In the genomic region with DNA sequence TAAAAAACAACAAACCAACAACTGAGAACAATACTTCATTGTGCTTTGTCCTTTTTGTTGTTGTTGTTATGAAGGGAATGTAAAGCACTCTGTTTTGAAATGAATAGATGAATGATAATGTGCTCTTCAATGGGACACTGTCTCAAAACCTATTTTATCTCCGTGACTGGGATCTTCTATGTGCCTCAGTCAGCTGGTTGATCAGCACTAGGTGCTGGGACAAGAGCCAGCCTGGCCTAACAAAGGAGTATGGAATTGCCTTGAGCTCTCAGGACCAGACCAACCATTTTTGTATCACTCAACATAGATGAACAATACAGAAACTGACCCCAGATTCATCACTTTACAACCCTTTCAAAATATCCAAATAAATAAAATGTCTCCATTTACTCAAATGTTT, we compare ENCODE assay signal across 19 cellular contexts.
DNase-seq lines count a peak whose midpoint lies in the region; ATAC-seq and TF ChIP-seq lines count a peak whose summit lies in the region.
"Had no signal": no experiment of that assay in that cellular context is flagged by ENCODE, and none has a peak within 500 bp of the region (broad histone marks: within the 10 kb centered on the region; RNA-seq: fewer than 3 reads in every experiment).

No MANE protein-coding gene starts in this region.

- CTCF ChIA-PET in naive thymus-derived CD4-positive, alpha-beta T cell (lab: Charles Lee), result no interaction called here

- H3K4me1 Mint-ChIP-seq in naive thymus-derived CD4-positive, alpha-beta T cell, result no peaks in the 10 kb centered on the region
- H3K4me1 Mint-ChIP-seq in nephron progenitor cell, result no peaks in the 10 kb centered on the region
- H3K4me1 Mint-ChIP-seq: CD4-positive, alpha-beta memory T cell had no signal

- H3K9me3 ChIP-seq in naive thymus-derived CD4-positive, alpha-beta T cell (ENCODE audit: control insufficient read depth in 2 of 3, low read length in 3 of 3), result no peaks in the 10 kb centered on the region
- H3K9me3 ChIP-seq: BE2C had no signal

- H3K9me3 Mint-ChIP-seq in naive thymus-derived CD4-positive, alpha-beta T cell, result peaks cover 0 to 3% (median 0%) of the 10 kb centered on the region in 11 donors
- no peaks in the 10 kb centered on the region for H3K9me3 Mint-ChIP-seq in nephron progenitor cell

- intact Hi-C loops in head of caudate nucleus (cut with DNase I), result loop anchor here (10.0 kb wide), 1 partner anchor 55 kb away; no protein-coding TSS in a partner anchor
- intact Hi-C loops in naive thymus-derived CD4-positive, alpha-beta T cell (cut with micrococcal nuclease), result no loop called here

- no peak for TF ChIP-seq CTCF in nephron progenitor cell (IDR thresholded peaks at IDR 0.05)

- peaks cover 0 to 5% (median 0%) of the 10 kb centered on the region in 5 donors for H3K27me3 Mint-ChIP-seq in naive thymus-derived CD4-positive, alpha-beta T cell
- H3K27me3 Mint-ChIP-seq in nephron progenitor cell (ENCODE audit: low read depth, poor library complexity), result peaks cover 3% of the 10 kb centered on the region
- H3K27me3 Mint-ChIP-seq: CD4-positive, alpha-beta memory T cell had no signal

- H3K36me3 ChIP-seq in naive thymus-derived CD4-positive, alpha-beta T cell (ENCODE audit: control insufficient read depth in 2 of 3, insufficient read depth in 3 of 3, low read length in 3 of 3), result no peaks in the 10 kb centered on the region
- H3K36me3 ChIP-seq: BE2C, SJSA1 had no signal

- H3K4me3 Mint-ChIP-seq in naive thymus-derived CD4-positive, alpha-beta T cell, result no peak overlapping the region
- H3K4me3 Mint-ChIP-seq in nephron progenitor cell, result no peak overlapping the region
- H3K4me3 Mint-ChIP-seq: CD4-positive, alpha-beta memory T cell had no signal

- H3K27ac Mint-ChIP-seq in naive thymus-derived CD4-positive, alpha-beta T cell, result no peak overlapping the region
- H3K27ac Mint-ChIP-seq in nephron progenitor cell, result no peak overlapping the region
- H3K27ac Mint-ChIP-seq: CD4-positive, alpha-beta memory T cell had no signal

- no peaks in the 10 kb centered on the region for H3K4me1 ChIP-seq in naive thymus-derived CD4-positive, alpha-beta T cell (ENCODE audit: control insufficient read depth in 2 of 2, insufficient read depth in 2 of 2, low read length in 2 of 2)
- H3K4me1 ChIP-seq: BE2C, SJSA1 had no signal

- no peak overlapping the region for H3K4me3 ChIP-seq in naive thymus-derived CD4-positive, alpha-beta T cell (ENCODE audit: low read length)
- H3K4me3 ChIP-seq: GM12878, GM23248, SJSA1 had no signal

- DNase-seq in head of caudate nucleus, result peak; percentile 56 to 96 (median 88)
- peak; percentile 82 for DNase-seq in middle frontal gyrus (ENCODE audit: extremely low spot score, low spot score)
- DNase-seq in naive thymus-derived CD4-positive, alpha-beta T cell, result no peak
- DNase-seq in stimulated activated CD4-positive, alpha-beta T cell treated with anti-CD3 and anti-CD28 coated beads, Interleukin-4, amount 100 ng/mL, for 1 hour, result no peak
- DNase-seq in nephron progenitor cell, result no peak
- DNase-seq: BE2C; CD4-positive, alpha-beta memory T cell; DND-41; GDM1; GM23248; HCEC 1CT; NCI-H187; NCI-H345; NCI-H526; OCI-M1 had no signal

- POLR2A ChIA-PET in naive thymus-derived CD4-positive, alpha-beta T cell (lab: Charles Lee), result no interaction called here

- no peaks in the 10 kb centered on the region for H3K27me3 ChIP-seq in naive thymus-derived CD4-positive, alpha-beta T cell (ENCODE audit: control insufficient read depth in 2 of 2, insufficient read depth in 2 of 2, low read length in 2 of 2)
- H3K27me3 ChIP-seq: SJSA1 had no signal

- H3K36me3 Mint-ChIP-seq in naive thymus-derived CD4-positive, alpha-beta T cell, result no peaks in the 10 kb centered on the region
- no peaks in the 10 kb centered on the region for H3K36me3 Mint-ChIP-seq in nephron progenitor cell (ENCODE audit: low read depth)
- H3K36me3 Mint-ChIP-seq: CD4-positive, alpha-beta memory T cell had no signal

- H3K27ac ChIP-seq in angular gyrus (ENCODE audit: low read depth, low read length) (peak overlapping the region; percentile 98), temporal lobe (ENCODE audit: low read depth, low read length) (peak overlapping the region; percentile 99)
- no peak overlapping the region for H3K27ac ChIP-seq in naive thymus-derived CD4-positive, alpha-beta T cell (ENCODE audit: low read depth, low read length)
- H3K27ac ChIP-seq: GM23248, SJSA1 had no signal

- ATAC-seq in naive thymus-derived CD4-positive, alpha-beta T cell, result no peak
- ATAC-seq: GM12878 had no signal

Comparison
In these comparisons a context has a peak if more than half of its experiments do, and no peak if none do; other contexts are left out.
1. DNase-seq: peak in head of caudate nucleus (42 of 42) and middle frontal gyrus (single experiment); none in naive thymus-derived CD4-positive, alpha-beta T cell (0 of 9), stimulated activated CD4-positive, alpha-beta T cell treated with anti-CD3 and anti-CD28 coated beads, Interleukin-4, amount 100 ng/mL, for 1 hour (single experiment) and nephron progenitor cell (single experiment).